ENCODE assay signal across 19 cellular contexts in genomic region chr9:105884416-105884815, GRCh38.
"Had no signal": no experiment of that assay in that cellular context is flagged by ENCODE, and none has a peak within 500 bp of the region (broad histone marks: within the 10 kb centered on the region; RNA-seq: fewer than 3 reads in every experiment).

No MANE protein-coding gene starts in this region.

- H3K27me3 ChIP-seq: Peyer's patch, SJSA1 had no signal

- H3K27ac ChIP-seq: PC-9, Peyer's patch, SJSA1, SK-N-MC had no signal

- H3K4me3 ChIP-seq: PC-9, Peyer's patch, SJSA1, SK-N-MC had no signal

- H3K9me3 ChIP-seq: Peyer's patch, SJSA1 had no signal

- H3K4me2 ChIP-seq: PC-9 had no signal

- ATAC-seq: Right ventricle myocardium inferior had no signal

- H2AFZ ChIP-seq: PC-9 had no signal

- DNase-seq: Karpas-422, NCI-H1048, NCI-H1105 treated with DMSO at 0.1 percent for 48 hours, NCI-H1417 treated with DMSO at 0.1 percent for 48 hours, NCI-H146, NCI-H1694 treated with DMSO at 0.1 percent for 48 hours, NCI-H1930, NCI-H2081, NCI-H2107, NCI-H2227 treated with DMSO at 0.1 percent for 48 hours, NCI-H524, NCI-H526 treated with DMSO at 0.1 percent for 48 hours, NCI-H748 treated with DMSO at 0.1 percent for 48 hours, PC-9, Peyer's patch, SHP77 treated with DMSO at 0.1 percent for 48 hours had no signal

- H3K4me1 ChIP-seq: Peyer's patch had no signal

- H3K36me3 ChIP-seq: Peyer's patch, SJSA1 had no signal
